1 cellular context compared by ENCODE assay signal in the genomic region with DNA sequence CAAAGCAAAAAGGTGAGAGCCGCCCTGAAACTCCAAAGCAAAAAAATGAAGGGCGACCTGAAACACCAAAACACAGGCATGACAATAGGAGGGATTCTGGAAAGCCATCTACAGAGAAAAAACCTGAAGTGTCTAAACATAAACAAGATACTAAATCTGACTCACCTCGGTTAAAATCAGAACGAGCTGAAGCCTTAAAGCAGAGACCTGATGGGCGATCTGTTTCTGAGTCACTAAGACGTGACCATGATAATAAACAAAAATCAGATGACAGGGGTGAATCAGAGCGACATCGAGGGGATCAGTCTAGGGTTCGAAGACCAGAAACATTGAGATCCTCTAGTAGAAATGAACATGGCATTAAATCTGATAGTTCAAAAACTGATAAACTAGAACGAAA.
TF ChIP-seq lines count a peak whose summit lies in the region.

No MANE protein-coding gene starts in this region.

TF ChIP-seq in GM23338, 12 proteins besides CTCF, POLR2A, EP300 and RAD21 (continued from another document):
- TF ChIP-seq, protein P1, sequence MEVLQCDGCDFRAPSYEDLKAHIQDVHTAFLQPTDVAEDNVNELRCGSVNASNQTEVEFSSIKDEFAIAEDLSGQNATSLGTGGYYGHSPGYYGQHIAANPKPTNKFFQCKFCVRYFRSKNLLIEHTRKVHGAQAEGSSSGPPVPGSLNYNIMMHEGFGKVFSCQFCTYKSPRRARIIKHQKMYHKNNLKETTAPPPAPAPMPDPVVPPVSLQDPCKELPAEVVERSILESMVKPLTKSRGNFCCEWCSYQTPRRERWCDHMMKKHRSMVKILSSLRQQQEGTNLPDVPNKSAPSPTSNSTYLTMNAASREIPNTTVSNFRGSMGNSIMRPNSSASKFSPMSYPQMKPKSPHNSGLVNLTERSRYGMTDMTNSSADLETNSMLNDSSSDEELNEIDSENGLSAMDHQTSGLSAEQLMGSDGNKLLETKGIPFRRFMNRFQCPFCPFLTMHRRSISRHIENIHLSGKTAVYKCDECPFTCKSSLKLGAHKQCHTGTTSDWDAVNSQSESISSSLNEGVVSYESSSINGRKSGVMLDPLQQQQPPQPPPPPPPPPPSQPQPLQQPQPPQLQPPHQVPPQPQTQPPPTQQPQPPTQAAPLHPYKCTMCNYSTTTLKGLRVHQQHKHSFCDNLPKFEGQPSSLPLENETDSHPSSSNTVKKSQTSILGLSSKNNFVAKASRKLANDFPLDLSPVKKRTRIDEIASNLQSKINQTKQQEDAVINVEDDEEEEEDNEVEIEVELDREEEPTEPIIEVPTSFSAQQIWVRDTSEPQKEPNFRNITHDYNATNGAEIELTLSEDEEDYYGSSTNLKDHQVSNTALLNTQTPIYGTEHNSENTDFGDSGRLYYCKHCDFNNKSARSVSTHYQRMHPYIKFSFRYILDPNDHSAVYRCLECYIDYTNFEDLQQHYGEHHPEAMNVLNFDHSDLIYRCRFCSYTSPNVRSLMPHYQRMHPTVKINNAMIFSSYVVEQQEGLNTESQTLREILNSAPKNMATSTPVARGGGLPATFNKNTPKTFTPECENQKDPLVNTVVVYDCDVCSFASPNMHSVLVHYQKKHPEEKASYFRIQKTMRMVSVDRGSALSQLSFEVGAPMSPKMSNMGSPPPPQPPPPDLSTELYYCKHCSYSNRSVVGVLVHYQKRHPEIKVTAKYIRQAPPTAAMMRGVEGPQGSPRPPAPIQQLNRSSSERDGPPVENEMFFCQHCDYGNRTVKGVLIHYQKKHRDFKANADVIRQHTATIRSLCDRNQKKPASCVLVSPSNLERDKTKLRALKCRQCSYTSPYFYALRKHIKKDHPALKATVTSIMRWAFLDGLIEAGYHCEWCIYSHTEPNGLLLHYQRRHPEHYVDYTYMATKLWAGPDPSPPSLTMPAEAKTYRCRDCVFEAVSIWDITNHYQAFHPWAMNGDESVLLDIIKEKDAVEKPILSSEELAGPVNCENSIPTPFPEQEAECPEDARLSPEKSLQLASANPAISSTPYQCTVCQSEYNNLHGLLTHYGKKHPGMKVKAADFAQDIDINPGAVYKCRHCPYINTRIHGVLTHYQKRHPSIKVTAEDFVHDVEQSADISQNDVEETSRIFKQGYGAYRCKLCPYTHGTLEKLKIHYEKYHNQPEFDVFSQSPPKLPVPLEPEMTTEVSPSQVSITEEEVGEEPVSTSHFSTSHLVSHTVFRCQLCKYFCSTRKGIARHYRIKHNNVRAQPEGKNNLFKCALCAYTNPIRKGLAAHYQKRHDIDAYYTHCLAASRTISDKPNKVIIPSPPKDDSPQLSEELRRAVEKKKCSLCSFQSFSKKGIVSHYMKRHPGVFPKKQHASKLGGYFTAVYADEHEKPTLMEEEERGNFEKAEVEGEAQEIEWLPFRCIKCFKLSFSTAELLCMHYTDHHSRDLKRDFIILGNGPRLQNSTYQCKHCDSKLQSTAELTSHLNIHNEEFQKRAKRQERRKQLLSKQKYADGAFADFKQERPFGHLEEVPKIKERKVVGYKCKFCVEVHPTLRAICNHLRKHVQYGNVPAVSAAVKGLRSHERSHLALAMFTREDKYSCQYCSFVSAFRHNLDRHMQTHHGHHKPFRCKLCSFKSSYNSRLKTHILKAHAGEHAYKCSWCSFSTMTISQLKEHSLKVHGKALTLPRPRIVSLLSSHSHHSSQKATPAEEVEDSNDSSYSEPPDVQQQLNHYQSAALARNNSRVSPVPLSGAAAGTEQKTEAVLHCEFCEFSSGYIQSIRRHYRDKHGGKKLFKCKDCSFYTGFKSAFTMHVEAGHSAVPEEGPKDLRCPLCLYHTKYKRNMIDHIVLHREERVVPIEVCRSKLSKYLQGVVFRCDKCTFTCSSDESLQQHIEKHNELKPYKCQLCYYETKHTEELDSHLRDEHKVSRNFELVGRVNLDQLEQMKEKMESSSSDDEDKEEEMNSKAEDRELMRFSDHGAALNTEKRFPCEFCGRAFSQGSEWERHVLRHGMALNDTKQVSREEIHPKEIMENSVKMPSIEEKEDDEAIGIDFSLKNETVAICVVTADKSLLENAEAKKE (CRISPR knock-in tag; IDR thresholded peaks at IDR 0.05) = no peak
- TF ChIP-seq NANOG (IDR thresholded peaks at IDR 0.05; ENCODE audit: borderline replicate concordance) (no peak), JUNB (IDR thresholded peaks at IDR 0.05; ENCODE audit: unreplicated experiment) (no peak), STAT1 (IDR thresholded peaks at IDR 0.05; ENCODE audit: unreplicated experiment) (no peak), ZNF331 (CRISPR knock-in tag; IDR thresholded peaks at IDR 0.05; ENCODE audit: low read depth) (no peak), CREB1 (CRISPR knock-in tag; IDR thresholded peaks at IDR 0.05; ENCODE audit: low read depth) (no peak), POLR2AphosphoS5 (IDR thresholded peaks at IDR 0.05; ENCODE audit: low read depth) (no peak), ZNF114 (CRISPR knock-in tag; IDR thresholded peaks at IDR 0.05) (no peak), EZH2phosphoT487 (IDR thresholded peaks at IDR 0.05; ENCODE audit: unreplicated experiment) (no peak), EZH2 (IDR thresholded peaks at IDR 0.05; ENCODE audit: low read depth, unreplicated experiment) (no peak)
- TF ChIP-seq, protein P2, sequence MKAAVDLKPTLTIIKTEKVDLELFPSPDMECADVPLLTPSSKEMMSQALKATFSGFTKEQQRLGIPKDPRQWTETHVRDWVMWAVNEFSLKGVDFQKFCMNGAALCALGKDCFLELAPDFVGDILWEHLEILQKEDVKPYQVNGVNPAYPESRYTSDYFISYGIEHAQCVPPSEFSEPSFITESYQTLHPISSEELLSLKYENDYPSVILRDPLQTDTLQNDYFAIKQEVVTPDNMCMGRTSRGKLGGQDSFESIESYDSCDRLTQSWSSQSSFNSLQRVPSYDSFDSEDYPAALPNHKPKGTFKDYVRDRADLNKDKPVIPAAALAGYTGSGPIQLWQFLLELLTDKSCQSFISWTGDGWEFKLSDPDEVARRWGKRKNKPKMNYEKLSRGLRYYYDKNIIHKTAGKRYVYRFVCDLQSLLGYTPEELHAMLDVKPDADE (IDR thresholded peaks at IDR 0.05) = no peak
